ENCODE assay signal across 10 cellular contexts in genomic region chr5:131854134-131854533, GRCh38. TPM values are rescaled to one million over a fixed set of nuclear protein-coding genes. Genes with fewer than 3 reads are reported as not detected.
DNase-seq lines count a peak whose midpoint lies in the region; ATAC-seq and TF ChIP-seq lines count a peak whose summit lies in the region.
"Had no signal": no experiment of that assay in that cellular context is flagged by ENCODE, and none has a peak within 500 bp of the region (broad histone marks: within the 10 kb centered on the region; RNA-seq: fewer than 3 reads in every experiment).

No MANE protein-coding gene starts in this region.

- POLR2A ChIA-PET in T-cell (lab: Charles Lee) (no interaction called here), GM10248 (lab: Yijun Ruan, JAX) (no interaction called here)

- H3K9me3 Mint-ChIP-seq in stimulated activated naive CD8-positive, alpha-beta T cell treated with anti-CD3 and anti-CD28 coated beads, Interleukin-15, amount 100 ng/mL, for 72 hours: peaks cover 15 to 17% of the 10 kb centered on the region in 2 donors
- H3K9me3 Mint-ChIP-seq in T-cell (peaks cover under 1 to 21% (median 15%) of the 10 kb centered on the region in 3 donors), type B pancreatic cell (no peaks in the 10 kb centered on the region)
- peaks cover 3% of the 10 kb centered on the region for H3K9me3 Mint-ChIP-seq in stimulated activated effector memory CD8-positive, alpha-beta T cell treated with anti-CD3 and anti-CD28 coated beads, Interleukin-12 subunit alpha, Interleukin-12 subunit beta, amount 100 ng/mL, for 72 hours

- H3K27ac Mint-ChIP-seq in stimulated activated naive CD8-positive, alpha-beta T cell treated with anti-CD3 and anti-CD28 coated beads, Interleukin-15, amount 100 ng/mL, for 72 hours: no peak overlapping the region
- H3K27ac Mint-ChIP-seq in T-cell: peak overlapping the region; percentile 14 to 70
- H3K27ac Mint-ChIP-seq in stimulated activated effector memory CD8-positive, alpha-beta T cell treated with anti-CD3 and anti-CD28 coated beads, Interleukin-12 subunit alpha, Interleukin-12 subunit beta, amount 100 ng/mL, for 72 hours: no peak overlapping the region
- H3K27ac Mint-ChIP-seq in type B pancreatic cell: no peak overlapping the region

- TF ChIP-seq CTCF in type B pancreatic cell (conservative IDR thresholded peaks at IDR 0.05): no peak
- no peak for TF ChIP-seq CTCF in right atrium auricular region (IDR thresholded peaks at IDR 0.05)
- no peak for TF ChIP-seq CTCF in GM10248 (IDR thresholded peaks at IDR 0.05; ENCODE audit: control extremely low read depth, extremely low read depth, low read depth, missing control alignments)

- H3K27me3 Mint-ChIP-seq in stimulated activated naive CD8-positive, alpha-beta T cell treated with anti-CD3 and anti-CD28 coated beads, Interleukin-15, amount 100 ng/mL, for 72 hours: no peaks in the 10 kb centered on the region
- no peaks in the 10 kb centered on the region for H3K27me3 Mint-ChIP-seq in T-cell
- peaks cover 9% of the 10 kb centered on the region for H3K27me3 Mint-ChIP-seq in type B pancreatic cell

- CTCF ChIA-PET in T-cell (lab: Charles Lee) (no interaction called here), GM10248 (lab: Yijun Ruan, JAX) (no interaction called here)

- no peaks in the 10 kb centered on the region for H3K27me3 ChIP-seq in right atrium auricular region
- H3K27me3 ChIP-seq: neutrophil had no signal

- no peak overlapping the region for H3K4me3 Mint-ChIP-seq in stimulated activated naive CD8-positive, alpha-beta T cell treated with anti-CD3 and anti-CD28 coated beads, Interleukin-15, amount 100 ng/mL, for 72 hours
- H3K4me3 Mint-ChIP-seq in T-cell (no peak overlapping the region), type B pancreatic cell (no peak overlapping the region)
- H3K4me3 Mint-ChIP-seq in stimulated activated effector memory CD8-positive, alpha-beta T cell treated with anti-CD3 and anti-CD28 coated beads, Interleukin-12 subunit alpha, Interleukin-12 subunit beta, amount 100 ng/mL, for 72 hours: no peak overlapping the region

- no peak for DNase-seq in stimulated activated naive CD8-positive, alpha-beta T cell treated with anti-CD3 and anti-CD28 coated beads, Interleukin-15, amount 100 ng/mL, for 72 hours
- no peak for DNase-seq in stimulated activated naive CD8-positive, alpha-beta T cell treated with anti-CD3 and anti-CD28 coated beads, Interleukin-15, Interleukin-2, amounts not matched to agents 100 U/mL and 50 U/mL, for 24 hours
- DNase-seq in T-cell (no peak), type B pancreatic cell (ENCODE audit: extremely low spot score, unreplicated experiment) (no peak), right atrium auricular region (ENCODE audit: low spot score) (no peak), GM10248 (ENCODE audit: extremely low spot score) (no peak)
- no peak for DNase-seq in stimulated activated effector memory CD8-positive, alpha-beta T cell treated with anti-CD3 and anti-CD28 coated beads, Interleukin-12 subunit alpha, Interleukin-12 subunit beta, amount 100 ng/mL, for 72 hours (ENCODE audit: low spot score in 2 of 2)
- DNase-seq: Karpas-422 had no signal

- H3K36me3 ChIP-seq in right atrium auricular region: no peaks in the 10 kb centered on the region
- H3K36me3 ChIP-seq: neutrophil had no signal

- peak; percentile 86 for ATAC-seq in stimulated activated naive CD8-positive, alpha-beta T cell treated with anti-CD3 and anti-CD28 coated beads, Interleukin-15, amount 100 ng/mL, for 72 hours
- no peak for ATAC-seq in stimulated activated naive CD8-positive, alpha-beta T cell treated with anti-CD3 and anti-CD28 coated beads, Interleukin-15, Interleukin-2, amounts not matched to agents 100 U/mL and 50 U/mL, for 24 hours
- ATAC-seq in HG03095 (IDR thresholded peaks at IDR 0.05; ENCODE audit: unreplicated experiment) (peak; percentile 75), T-cell (replicated peaks in 1 of 4) (peak in 1 of 4 experiments; percentile 32)
- peak; percentile 67 for ATAC-seq in stimulated activated effector memory CD8-positive, alpha-beta T cell treated with anti-CD3 and anti-CD28 coated beads, Interleukin-12 subunit alpha, Interleukin-12 subunit beta, amount 100 ng/mL, for 72 hours

- no peak overlapping the region for H3K4me3 ChIP-seq in right atrium auricular region

- H3K4me1 Mint-ChIP-seq in stimulated activated naive CD8-positive, alpha-beta T cell treated with anti-CD3 and anti-CD28 coated beads, Interleukin-15, amount 100 ng/mL, for 72 hours: peaks cover 24% of the 10 kb centered on the region
- peaks cover 13 to 24% (median 22%) of the 10 kb centered on the region in 3 donors for H3K4me1 Mint-ChIP-seq in T-cell
- H3K4me1 Mint-ChIP-seq in stimulated activated effector memory CD8-positive, alpha-beta T cell treated with anti-CD3 and anti-CD28 coated beads, Interleukin-12 subunit alpha, Interleukin-12 subunit beta, amount 100 ng/mL, for 72 hours: peaks cover 24% of the 10 kb centered on the region
- H3K4me1 Mint-ChIP-seq in type B pancreatic cell (ENCODE audit: unreplicated experiment): no peaks in the 10 kb centered on the region

- no peaks in the 10 kb centered on the region for H3K4me1 ChIP-seq in right atrium auricular region

- H3K27ac ChIP-seq in right atrium auricular region: no peak overlapping the region
- H3K27ac ChIP-seq: neutrophil had no signal

- peaks cover 16% of the 10 kb centered on the region for H3K36me3 Mint-ChIP-seq in T-cell
- H3K36me3 Mint-ChIP-seq in stimulated activated effector memory CD8-positive, alpha-beta T cell treated with anti-CD3 and anti-CD28 coated beads, Interleukin-12 subunit alpha, Interleukin-12 subunit beta, amount 100 ng/mL, for 72 hours: no peaks in the 10 kb centered on the region
- H3K36me3 Mint-ChIP-seq in type B pancreatic cell: no peaks in the 10 kb centered on the region

- peaks cover 0 to 5% of the 10 kb centered on the region in 2 donors for H3K9me3 ChIP-seq in right atrium auricular region
- H3K9me3 ChIP-seq: neutrophil had no signal

RNA-seq across cellular contexts. Expression of gene FNIP1, which starts 57.3 kb away (rescaled TPM):
- total RNA-seq in T-cell (10 to 100 TPM; 26.7 to 32.7 (median 27.7) TPM), type B pancreatic cell (ENCODE audit: low replicate concordance) (32.4 and 32.9 TPM in 2 replicates), right atrium auricular region (10 to 100 TPM; 30.6 to 38.3 TPM)

Comparison
In these comparisons a context has a peak if more than half of its experiments do, and no peak if none do; other contexts are left out.
1. H3K27ac Mint-ChIP-seq: peak in T-cell (2 of 2); none in stimulated activated naive CD8-positive, alpha-beta T cell treated with anti-CD3 and anti-CD28 coated beads, Interleukin-15, amount 100 ng/mL, for 72 hours (0 of 2), stimulated activated effector memory CD8-positive, alpha-beta T cell treated with anti-CD3 and anti-CD28 coated beads, Interleukin-12 subunit alpha, Interleukin-12 subunit beta, amount 100 ng/mL, for 72 hours (single experiment) and type B pancreatic cell (single experiment).